Comparison of ENCODE assay signal across 17 cellular contexts in genomic region chr2:134433934-134434333, GRCh38.
DNase-seq lines count a peak whose midpoint lies in the region; ATAC-seq lines count a peak whose summit lies in the region.
"Had no signal": no experiment of that assay in that cellular context is flagged by ENCODE, and none has a peak within 500 bp of the region (broad histone marks: within the 10 kb centered on the region; RNA-seq: fewer than 3 reads in every experiment).

No MANE protein-coding gene starts in this region.

- ATAC-seq in GM18909 (IDR thresholded peaks at IDR 0.05; ENCODE audit: poor library complexity, unreplicated experiment), result no peak
- ATAC-seq in left colon, result no peak
- ATAC-seq in HG03354 (IDR thresholded peaks at IDR 0.05; ENCODE audit: poor library complexity, severe bottlenecking, unreplicated experiment), result no peak
- ATAC-seq: SK-N-SH treated with all-trans-retinoic acid at 6 μM for 48 hours had no signal

- DNase-seq in CD4-positive, alpha-beta memory T cell, result no peak
- DNase-seq in NCI-H69 (lab: John Stamatoyannopoulos, UW), result peak; percentile 66
- peak; percentile 80 for DNase-seq in left kidney (ENCODE audit: low read depth, low spot score)
- DNase-seq in trophoblast cell, result no peak
- DNase-seq in left colon, result no peak
- DNase-seq: CD4-positive, CD25-positive, alpha-beta regulatory T cell; KBM-7; NCI-H1436; NCI-H2081 treated with DMSO at 0.1 percent for 48 hours; NCI-H510A treated with DMSO at 0.1 percent for 48 hours; OCI-M1; SHP77 treated with DMSO at 0.1 percent for 48 hours had no signal

- no peaks in the 10 kb centered on the region for H3K27me3 Mint-ChIP-seq in CD4-positive, alpha-beta memory T cell
- H3K27me3 Mint-ChIP-seq: B cell; CD4-positive, CD25-positive, alpha-beta regulatory T cell had no signal

- H3K9me3 Mint-ChIP-seq in CD4-positive, alpha-beta memory T cell, result peaks cover 0 to 2% (median 0%) of the 10 kb centered on the region in 8 donors
- H3K9me3 Mint-ChIP-seq: CD4-positive, CD25-positive, alpha-beta regulatory T cell had no signal

- no peaks in the 10 kb centered on the region for H3K9me3 ChIP-seq in CD4-positive, alpha-beta memory T cell (ENCODE audit: control insufficient read depth in 1 of 2, low read length in 2 of 2)
- H3K9me3 ChIP-seq in trophoblast cell (ENCODE audit: insufficient read depth, low read depth, low read length), result no peaks in the 10 kb centered on the region
- H3K9me3 ChIP-seq: HAP-1 had no signal

- no CpG with 5 or more reads among the region's 7 CpGs for WGBS in trophoblast cell (ENCODE audit: extremely low coverage, insufficient coverage, insufficient read length)

- H3K27ac ChIP-seq in CD4-positive, alpha-beta memory T cell (ENCODE audit: low read depth, low read length), result no peak overlapping the region
- H3K27ac ChIP-seq in trophoblast cell (ENCODE audit: low read depth, low read length), result no peak overlapping the region

- H3K4me3 Mint-ChIP-seq in CD4-positive, alpha-beta memory T cell, result no peak overlapping the region
- H3K4me3 Mint-ChIP-seq: B cell; CD4-positive, CD25-positive, alpha-beta regulatory T cell had no signal

- no peaks in the 10 kb centered on the region for H3K79me2 ChIP-seq in trophoblast cell (ENCODE audit: control insufficient read depth, insufficient read depth, low read length, poor library complexity)

- H3K23ac ChIP-seq in trophoblast cell (ENCODE audit: low read length), result no peak overlapping the region

- intact Hi-C loops in CD4-positive, alpha-beta memory T cell (cut with micrococcal nuclease), result no loop called here
- intact Hi-C loops in left colon (cut with DNase I, micrococcal nuclease), result no loop called here

- CTCF ChIA-PET in CD4-positive, alpha-beta memory T cell (lab: Charles Lee; ENCODE audit: partially characterized antibody), result interaction anchor here (1.3 kb wide), 1 partner anchor 13 kb away, joined by 4 read pairs; no protein-coding TSS in a partner anchor

- no peaks in the 10 kb centered on the region for H3K27me3 ChIP-seq in CD4-positive, alpha-beta memory T cell (ENCODE audit: insufficient read depth, low read length)
- no peaks in the 10 kb centered on the region for H3K27me3 ChIP-seq in trophoblast cell (ENCODE audit: insufficient read depth, low read length)

- H3K79me1 ChIP-seq in trophoblast cell (ENCODE audit: low read length), result no peaks in the 10 kb centered on the region

- no peak overlapping the region for H3K18ac ChIP-seq in trophoblast cell (ENCODE audit: low read length)

- no peak overlapping the region for H4K8ac ChIP-seq in trophoblast cell (ENCODE audit: low read depth, low read length)

- H3K4me2 ChIP-seq in trophoblast cell (ENCODE audit: low read length), result no peak overlapping the region

- H3K4me1 Mint-ChIP-seq in CD4-positive, alpha-beta memory T cell, result peaks cover 0 to 9% (median under 1%) of the 10 kb centered on the region in 4 donors
- H3K4me1 Mint-ChIP-seq: B cell had no signal

- no peak overlapping the region for H3K4ac ChIP-seq in trophoblast cell (ENCODE audit: low read depth, low read length)

- POLR2A ChIA-PET in CD4-positive, alpha-beta memory T cell (lab: Charles Lee; ENCODE audit: partially characterized antibody), result no interaction called here

- no peak overlapping the region for H3K4me3 ChIP-seq in CD4-positive, alpha-beta memory T cell (ENCODE audit: low read length in 2 of 2)
- H3K4me3 ChIP-seq in trophoblast cell (ENCODE audit: low read depth, low read length), result no peak overlapping the region
- H3K4me3 ChIP-seq: HAP-1 had no signal

- no peak overlapping the region for H4K12ac ChIP-seq in trophoblast cell (ENCODE audit: low read depth, low read length)

- no peak overlapping the region for H2BK120ac ChIP-seq in trophoblast cell (ENCODE audit: insufficient read depth, low read length, poor library complexity)

- no peak overlapping the region for H4K91ac ChIP-seq in trophoblast cell (ENCODE audit: low read depth, low read length)

- H3K36me3 ChIP-seq in CD4-positive, alpha-beta memory T cell (ENCODE audit: insufficient read depth, low read length), result peaks cover 36% of the 10 kb centered on the region
- H3K36me3 ChIP-seq in trophoblast cell (ENCODE audit: control insufficient read depth in 1 of 2, insufficient read depth in 2 of 2, low read length in 2 of 2), result no peaks in the 10 kb centered on the region
- H3K36me3 ChIP-seq: HAP-1 had no signal

- H3K4me1 ChIP-seq in CD4-positive, alpha-beta memory T cell (ENCODE audit: insufficient read depth, low read length), result no peaks in the 10 kb centered on the region
- H3K4me1 ChIP-seq in trophoblast cell (ENCODE audit: control insufficient read depth in 1 of 2, insufficient read depth in 2 of 2, low read length in 2 of 2), result peaks cover 13 to 14% of the 10 kb centered on the region in 2 experiments
- H3K4me1 ChIP-seq: HAP-1 had no signal

- H2BK12ac ChIP-seq in trophoblast cell (ENCODE audit: low read length), result no peak overlapping the region

- no peak overlapping the region for H2AFZ ChIP-seq in trophoblast cell (ENCODE audit: insufficient read depth, low read length, poor library complexity)

- peaks cover 58 to 79% of the 10 kb centered on the region in 2 donors for H3K36me3 Mint-ChIP-seq in CD4-positive, alpha-beta memory T cell

- peak overlapping the region in 4 of 7 donors; percentile 18 to 65 (median 48) for H3K27ac Mint-ChIP-seq in CD4-positive, alpha-beta memory T cell
- H3K27ac Mint-ChIP-seq: B cell had no signal

- peak overlapping the region; percentile 41 for H3K9ac ChIP-seq in trophoblast cell (ENCODE audit: low read length)

- H3K14ac ChIP-seq in trophoblast cell (ENCODE audit: low read length), result no peak overlapping the region

- H2AK5ac ChIP-seq in trophoblast cell (ENCODE audit: low read length), result no peak overlapping the region

- H2BK5ac ChIP-seq in trophoblast cell (ENCODE audit: low read depth, low read length, poor library complexity), result no peak overlapping the region

Comparison
In these comparisons a context has a peak if more than half of its experiments do, and no peak if none do; other contexts are left out.
1. DNase-seq: peak in NCI-H69 (single experiment) and left kidney (single experiment); none in CD4-positive, alpha-beta memory T cell (0 of 5), trophoblast cell (0 of 2) and left colon (0 of 2).